In the genomic region with DNA sequence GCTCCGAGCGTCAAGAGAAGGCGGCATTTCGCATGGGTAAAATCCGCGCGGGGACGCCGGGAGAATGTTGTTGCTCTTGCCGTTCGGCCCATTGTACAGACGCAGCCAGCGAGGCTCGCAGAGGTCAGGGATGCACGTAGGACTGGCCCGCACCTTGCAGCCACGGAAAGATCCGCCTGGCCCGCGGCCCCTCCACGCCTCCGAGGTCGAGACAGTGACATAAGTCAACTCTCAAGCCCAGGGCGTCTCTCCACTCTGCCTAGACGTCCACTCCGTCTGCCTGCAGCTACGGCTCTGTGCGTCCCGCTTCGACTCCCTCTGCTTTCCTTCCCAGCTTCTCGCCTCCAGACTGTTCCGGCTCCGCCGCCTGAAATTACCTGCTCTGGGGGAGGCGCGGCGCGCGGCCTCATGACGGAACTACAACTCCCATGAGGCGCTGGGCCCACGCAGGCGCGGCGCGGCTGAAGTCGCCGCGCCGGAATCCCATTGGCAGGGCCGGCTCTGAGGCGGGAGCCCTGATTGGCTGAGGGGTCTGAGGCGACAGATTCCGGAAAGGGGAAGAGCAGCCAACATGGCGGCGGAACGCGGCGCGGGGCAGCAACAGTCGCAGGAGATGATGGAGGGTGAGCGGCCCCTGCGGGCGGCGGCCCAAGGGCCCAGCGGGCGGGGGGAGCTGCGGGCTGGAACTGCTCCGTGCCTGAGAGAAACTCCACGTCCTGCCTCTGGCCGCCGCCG, we compare ENCODE assay signal across 8 cellular contexts. TPM values are rescaled to one million over a fixed set of nuclear protein-coding genes. Genes with fewer than 3 reads are reported as not detected.
DNase-seq lines count a peak whose midpoint lies in the region; ATAC-seq and TF ChIP-seq lines count a peak whose summit lies in the region.

A gene with protein sequence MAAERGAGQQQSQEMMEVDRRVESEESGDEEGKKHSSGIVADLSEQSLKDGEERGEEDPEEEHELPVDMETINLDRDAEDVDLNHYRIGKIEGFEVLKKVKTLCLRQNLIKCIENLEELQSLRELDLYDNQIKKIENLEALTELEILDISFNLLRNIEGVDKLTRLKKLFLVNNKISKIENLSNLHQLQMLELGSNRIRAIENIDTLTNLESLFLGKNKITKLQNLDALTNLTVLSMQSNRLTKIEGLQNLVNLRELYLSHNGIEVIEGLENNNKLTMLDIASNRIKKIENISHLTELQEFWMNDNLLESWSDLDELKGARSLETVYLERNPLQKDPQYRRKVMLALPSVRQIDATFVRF (plus strand): TSS at position 543 of the 735 bp plus-strand sequence. CDS start 29 bp downstream, at position 572.

- peak within 1 kb of the TSS; percentile 91 for H3K27ac Mint-ChIP-seq in memory B cell

- CTCF ChIA-PET in activated CD8-positive, alpha-beta memory T cell treated with anti-CD3 and anti-CD28 coated beads for 36 hours (lab: Charles Lee): interaction anchor here (0.6 to 2.0 kb wide), 8 partner anchors 37 to 694 kb away, joined by 3 to 9 read pairs (median 4); no protein-coding TSS in a partner anchor

- peak; percentile 81 for ATAC-seq in memory B cell (ENCODE audit: low read depth)

- H3K4me3 ChIP-seq in effector memory CD4-positive, alpha-beta T cell (ENCODE audit: insufficient read depth, low read depth, low read length, poor library complexity, severe bottlenecking): peak within 1 kb of the TSS; percentile 92

- peak within 1 kb of the TSS; percentile 97 for H3K4me3 Mint-ChIP-seq in memory B cell

- peaks cover 17% of the 10 kb centered on the region for H3K4me1 ChIP-seq in effector memory CD4-positive, alpha-beta T cell (ENCODE audit: control insufficient read depth, insufficient read depth, low read length, poor library complexity, severe bottlenecking)

- H3K27ac ChIP-seq in effector memory CD4-positive, alpha-beta T cell (ENCODE audit: insufficient read depth, low read length, poor library complexity, severe bottlenecking): peak within 1 kb of the TSS; percentile 72

- no peaks in the 10 kb centered on the region for H3K36me3 ChIP-seq in effector memory CD4-positive, alpha-beta T cell (ENCODE audit: control insufficient read depth, insufficient read depth, low read length)

- H3K27me3 ChIP-seq in effector memory CD4-positive, alpha-beta T cell (replicated peaks; ENCODE audit: control insufficient read depth, insufficient read depth, low read length, poor library complexity, severe bottlenecking): no peaks in the 10 kb centered on the region

- POLR2A ChIA-PET in activated CD8-positive, alpha-beta memory T cell treated with anti-CD3 and anti-CD28 coated beads for 36 hours (lab: Charles Lee): interaction anchor here (0.6 to 2.2 kb wide), 8 partner anchors 24 to 108 kb away, joined by 3 to 8 read pairs (median 4); a partner anchor contains a TSS

- H3K4me1 Mint-ChIP-seq in memory B cell: peaks cover 41% of the 10 kb centered on the region

- H3K9me3 Mint-ChIP-seq in memory B cell: no peaks in the 10 kb centered on the region

- DNase-seq in COR-L47 (lab: John Stamatoyannopoulos, UW) (peak; percentile 83), GM20000 (ENCODE audit: low spot score) (peak; percentile 99), HT-29 (ENCODE audit: low spot score) (peak; percentile 97), NOMO-1 (lab: John Stamatoyannopoulos, UW; ENCODE audit: unreplicated experiment in 2 of 2) (peak; percentile 93 to 96), memory B cell (ENCODE audit: low spot score in 2 of 2) (peak; percentile 82 to 91)
- peak; percentile 91 to 95 (median 94) for DNase-seq in effector memory CD4-positive, alpha-beta T cell
- peak; percentile 87 for DNase-seq in stimulated activated CD8-positive, alpha-beta memory T cell treated with anti-CD3 and anti-CD28 coated beads, Interleukin-12 subunit alpha, Interleukin-12 subunit beta, amount 100 ng/mL, for 24 hours (ENCODE audit: extremely low read depth)

- H3K27me3 Mint-ChIP-seq in memory B cell: no peaks in the 10 kb centered on the region

- H3K36me3 Mint-ChIP-seq in memory B cell: peaks cover 3% of the 10 kb centered on the region

- peak; percentile 29 for TF ChIP-seq CTCF in GM20000 (IDR thresholded peaks at IDR 0.05; ENCODE audit: extremely low read depth, missing control alignments)

- no peaks in the 10 kb centered on the region for H3K9me3 ChIP-seq in effector memory CD4-positive, alpha-beta T cell (ENCODE audit: control insufficient read depth, low read length)

RNA-seq across cellular contexts. Expression of the gene that starts here (rescaled TPM):
- total RNA-seq in HT-29 (2014; rRNA removed; shearing (Covaris generic)): 45.6 and 69.6 TPM in 2 replicates
- 10 to 100 TPM; 90.2 to 92.0 TPM for total RNA-seq in activated CD8-positive, alpha-beta memory T cell treated with anti-CD3 and anti-CD28 coated beads for 36 hours

Comparison
In these comparisons a context has a peak if more than half of its experiments do, and no peak if none do; other contexts are left out.
1. Peak in every context shown above with its lines: DNase-seq, ATAC-seq, H3K4me3 ChIP-seq and H3K27ac ChIP-seq.